ENCODE assay signal across 18 cellular contexts in the genomic region with DNA sequence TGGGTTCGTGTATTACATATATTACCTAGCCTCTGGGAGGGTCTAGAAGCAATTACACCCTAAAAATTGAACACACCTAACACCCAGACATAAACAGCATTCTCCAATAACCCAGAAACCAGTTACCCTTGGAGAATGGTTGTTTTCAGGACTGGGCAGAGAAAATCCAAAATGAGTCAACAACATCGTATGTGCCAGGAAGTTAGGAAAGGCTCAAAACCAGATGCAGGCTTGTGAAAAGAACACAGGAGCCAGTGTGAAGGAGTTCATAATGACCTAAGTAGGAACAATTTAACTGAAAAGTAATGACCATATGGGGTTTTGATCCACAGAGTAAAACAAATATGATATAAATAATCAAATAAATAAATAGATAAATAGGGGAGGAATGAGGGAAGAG. TPM values are rescaled to one million over a fixed set of nuclear protein-coding genes. Genes with fewer than 3 reads are reported as not detected.
DNase-seq lines count a peak whose midpoint lies in the region; ATAC-seq and TF ChIP-seq lines count a peak whose summit lies in the region.
"Had no signal": no experiment of that assay in that cellular context is flagged by ENCODE, and none has a peak within 500 bp of the region (broad histone marks: within the 10 kb centered on the region; RNA-seq: fewer than 3 reads in every experiment).

No MANE protein-coding gene starts in this region.

- H3K4me2 ChIP-seq in neural progenitor cell = no peak overlapping the region

- H3K9ac ChIP-seq in adipocyte (ENCODE audit: low read length) (no peak overlapping the region), neural progenitor cell (no peak overlapping the region)

- H2AFZ ChIP-seq in neural progenitor cell (replicated peaks) = no peak overlapping the region

- H3K27ac ChIP-seq in neural progenitor cell (no peak overlapping the region), thyroid gland (no peak overlapping the region)
- H3K27ac ChIP-seq: prostate gland had no signal

- TF ChIP-seq CTCF in HFF-Myc (IDR thresholded peaks at IDR 0.05; ENCODE audit: low read depth, low read length, missing control alignments) = no peak
- no peak for TF ChIP-seq CTCF in fibroblast of villous mesenchyme (IDR thresholded peaks at IDR 0.05; ENCODE audit: insufficient read depth, low read depth, low read length)
- no peak for TF ChIP-seq CTCF in neural progenitor cell (IDR thresholded peaks at IDR 0.05)
- no peak for TF ChIP-seq CTCF in thyroid gland (IDR thresholded peaks at IDR 0.05)

- H3K36me3 ChIP-seq in adipocyte (ENCODE audit: control insufficient read depth, insufficient read depth, low read length, severe bottlenecking) (no peaks in the 10 kb centered on the region), neural progenitor cell (no peaks in the 10 kb centered on the region), thyroid gland (no peaks in the 10 kb centered on the region)
- H3K36me3 ChIP-seq: HAP-1, prostate gland had no signal

- no peaks in the 10 kb centered on the region for H3K27me3 ChIP-seq in adipocyte (replicated peaks; ENCODE audit: control insufficient read depth, insufficient read depth, low read length)
- no peaks in the 10 kb centered on the region for H3K27me3 ChIP-seq in neural progenitor cell
- no peaks in the 10 kb centered on the region for H3K27me3 ChIP-seq in thyroid gland

- no peak overlapping the region for H3K27ac Mint-ChIP-seq in neural progenitor cell
- H3K27ac Mint-ChIP-seq: activated naive CD8-positive, alpha-beta T cell treated with anti-CD3 and anti-CD28 coated beads, Interleukin-2, amount 50 U/mL, for 24 hours; IgD-negative memory B cell; mesothelial cell of epicardium had no signal

- TF ChIP-seq POLR2A in thyroid gland (IDR thresholded peaks at IDR 0.05) = no peak

- peak; percentile 47 for DNase-seq in AG08396 (ENCODE audit: low spot score)
- peak; percentile 42 for DNase-seq in HFF-Myc (ENCODE audit: extremely low read depth, low read depth)
- DNase-seq in adipocyte (ENCODE audit: low read depth) = peak; percentile 53
- peak; percentile 71 for DNase-seq in fibroblast of villous mesenchyme (ENCODE audit: low read depth)
- DNase-seq in neural progenitor cell (ENCODE audit: low spot score) = no peak
- DNase-seq in thyroid gland = no peak
- DNase-seq in NCI-H1105 treated with DMSO at 0.1 percent for 48 hours (lab: John Stamatoyannopoulos, UW) = no peak
- DNase-seq: activated CD4-positive, CD25-positive, alpha-beta regulatory T cell; activated CD8-positive, alpha-beta memory T cell treated with anti-CD3 and anti-CD28 coated beads, Interleukin-2, amount 50 U/mL, for 48 hours; activated naive CD8-positive, alpha-beta T cell treated with anti-CD3 and anti-CD28 coated beads, Interleukin-2, amount 50 U/mL, for 24 hours; NCI-H187 treated with DMSO at 0.1 percent for 48 hours; stimulated activated CD4-positive, alpha-beta T cell treated with anti-CD3 and anti-CD28 coated beads, Interleukin-4, amount 100 ng/mL, for 1 hour; stimulated activated naive CD4-positive, alpha-beta T cell had no signal

- H3K4me3 ChIP-seq in HFF-Myc (replicated peaks; ENCODE audit: low read depth, low read length) (no peak overlapping the region), adipocyte (ENCODE audit: low read length) (no peak overlapping the region), fibroblast of villous mesenchyme (ENCODE audit: low read depth, low read length) (no peak overlapping the region), neural progenitor cell (no peak overlapping the region), thyroid gland (replicated peaks in 1 of 3) (no peak overlapping the region)
- H3K4me3 ChIP-seq: HAP-1, prostate gland had no signal

- peaks cover 13% of the 10 kb centered on the region for H3K4me1 ChIP-seq in adipocyte (ENCODE audit: control insufficient read depth, insufficient read depth, low read length)
- H3K4me1 ChIP-seq in neural progenitor cell = no peaks in the 10 kb centered on the region
- H3K4me1 ChIP-seq in thyroid gland = peaks cover 3% of the 10 kb centered on the region in 2 donors
- H3K4me1 ChIP-seq: HAP-1, prostate gland had no signal

- H3K9me3 ChIP-seq in adipocyte (ENCODE audit: control insufficient read depth, low read length) = no peaks in the 10 kb centered on the region
- H3K9me3 ChIP-seq in neural progenitor cell (ENCODE audit: low read depth) = no peaks in the 10 kb centered on the region
- no peaks in the 10 kb centered on the region for H3K9me3 ChIP-seq in thyroid gland
- H3K9me3 ChIP-seq: HAP-1, prostate gland had no signal

- peaks cover 3% of the 10 kb centered on the region for H3K9me3 Mint-ChIP-seq in neural progenitor cell
- H3K9me3 Mint-ChIP-seq: activated naive CD8-positive, alpha-beta T cell treated with anti-CD3 and anti-CD28 coated beads, Interleukin-2, amount 50 U/mL, for 24 hours; IgD-negative memory B cell had no signal

- 61 to 73% methylated on average over 2 of the region's 2 CpGs for WGBS in thyroid gland, 2 donors

- no peaks in the 10 kb centered on the region for H3K4me1 Mint-ChIP-seq in neural progenitor cell

- H3K4me3 Mint-ChIP-seq in neural progenitor cell = no peak overlapping the region
- H3K4me3 Mint-ChIP-seq: activated naive CD8-positive, alpha-beta T cell treated with anti-CD3 and anti-CD28 coated beads, Interleukin-2, amount 50 U/mL, for 24 hours; IgD-negative memory B cell; mesothelial cell of epicardium had no signal

- no peaks in the 10 kb centered on the region for H3F3A ChIP-seq in neural progenitor cell (ENCODE audit: low read depth)

- no peak for ATAC-seq in HG02840 (IDR thresholded peaks at IDR 0.05; ENCODE audit: low FRiP score, unreplicated experiment)
- ATAC-seq: activated naive CD8-positive, alpha-beta T cell treated with anti-CD3 and anti-CD28 coated beads, Interleukin-2, amount 50 U/mL, for 24 hours had no signal

- no peaks in the 10 kb centered on the region for H3K79me2 ChIP-seq in neural progenitor cell (ENCODE audit: low read depth)

- intact Hi-C loops in thyroid gland (cut with DNase I) = loop anchor here (10.0 kb wide), 1 partner anchor 335 kb away; a partner anchor contains a TSS

- H4K20me1 ChIP-seq in neural progenitor cell (ENCODE audit: low read depth) = no peaks in the 10 kb centered on the region

- H3K27me3 Mint-ChIP-seq in neural progenitor cell (ENCODE audit: insufficient read depth, low read depth) = peaks cover 7% of the 10 kb centered on the region

- H3K36me3 Mint-ChIP-seq in neural progenitor cell = no peaks in the 10 kb centered on the region
- H3K36me3 Mint-ChIP-seq: mesothelial cell of epicardium had no signal

RNA-seq across cellular contexts. Expression of a gene that starts 5.1 kb away (rescaled TPM):
- total RNA-seq in fibroblast of villous mesenchyme = 32.5 and 48.8 TPM in 2 replicates
- total RNA-seq in neural progenitor cell (ENCODE audit: low replicate concordance) = 22.5 and 27.5 TPM in 2 replicates
- 10 to 100 TPM; 22.6 to 61.2 (median 43.3) TPM for total RNA-seq in thyroid gland

Comparison
In these comparisons a context has a peak if more than half of its experiments do, and no peak if none do; other contexts are left out.
1. DNase-seq: peak in AG08396 (single experiment), HFF-Myc (single experiment), adipocyte (single experiment) and fibroblast of villous mesenchyme (single experiment); none in neural progenitor cell (single experiment), thyroid gland (0 of 2) and NCI-H1105 treated with DMSO at 0.1 percent for 48 hours (single experiment).